ENCODE assay signal across 12 cellular contexts in genomic region chr3:131217296-131217741, GRCh38.
A peak's percentile ranks its signal among the peaks of the same experiment; 100 is the strongest.
DNase-seq lines count a peak whose midpoint lies in the region; ATAC-seq, FAIRE-seq and TF ChIP-seq lines count a peak whose summit lies in the region.
"Had no signal": no experiment of that assay in that cellular context is flagged by ENCODE, and none has a peak within 500 bp of the region (broad histone marks: within the 10 kb centered on the region; RNA-seq: fewer than 3 reads in every experiment).

No MANE protein-coding gene starts in this region.

- no peaks in the 10 kb centered on the region for H3K9me3 Mint-ChIP-seq in activated CD4-positive, alpha-beta T cell treated with anti-CD3 and anti-CD28 coated beads, Interleukin-2, amount 10 ng/mL, durations not matched to agents 7 days and 5 days
- H3K9me3 Mint-ChIP-seq: effector memory CD8-positive, alpha-beta T cell had no signal

- WGBS in A549 (ENCODE audit: missing lambda C conversion rate) = 12% methylated on average over 6 of the region's 6 CpGs

- no peaks in the 10 kb centered on the region for H3K27me3 ChIP-seq in HUES48 (ENCODE audit: control insufficient read depth, insufficient read depth, low read length)

- POLR2A ChIA-PET in A549 (lab: Yijun Ruan, JAX) = no interaction called here
- POLR2A ChIA-PET in activated CD4-positive, alpha-beta T cell treated with anti-CD3 and anti-CD28 coated beads, Interleukin-2, amount 10 ng/mL, durations not matched to agents 7 days and 5 days (lab: Charles Lee) = no interaction called here

- peaks cover 3% of the 10 kb centered on the region for H3K36me3 Mint-ChIP-seq in T-helper 17 cell (ENCODE audit: low read depth)
- H3K36me3 Mint-ChIP-seq in activated CD4-positive, alpha-beta T cell treated with anti-CD3 and anti-CD28 coated beads, Interleukin-2, amount 10 ng/mL, durations not matched to agents 7 days and 5 days (ENCODE audit: low read depth) = no peaks in the 10 kb centered on the region

- no peaks in the 10 kb centered on the region for H3K36me3 ChIP-seq in HUES48 (ENCODE audit: control insufficient read depth, insufficient read depth, low read length)

- H3K4me1 Mint-ChIP-seq in T-helper 17 cell = no peaks in the 10 kb centered on the region
- H3K4me1 Mint-ChIP-seq in activated CD4-positive, alpha-beta T cell treated with anti-CD3 and anti-CD28 coated beads, Interleukin-2, amount 10 ng/mL, durations not matched to agents 7 days and 5 days = no peaks in the 10 kb centered on the region
- H3K4me1 Mint-ChIP-seq: B cell had no signal

- no peak for FAIRE-seq in A549 (lab: Jason Lieb, UNC)

- peak overlapping the region; percentile 84 for H3K4me2 ChIP-seq in A549

- H3K27ac Mint-ChIP-seq in T-helper 17 cell = peak overlapping the region; percentile 62
- H3K27ac Mint-ChIP-seq in activated CD4-positive, alpha-beta T cell treated with anti-CD3 and anti-CD28 coated beads, Interleukin-2, amount 10 ng/mL, durations not matched to agents 7 days and 5 days = no peak overlapping the region
- H3K27ac Mint-ChIP-seq: B cell; effector memory CD8-positive, alpha-beta T cell had no signal

- DNase-seq in A549 (ENCODE audit: low read depth in 1 of 2, low spot score in 1 of 2) = peak; percentile 10 to 52
- DNase-seq in T-helper 17 cell = no peak
- peak; percentile 22 for DNase-seq in left cardiac atrium
- DNase-seq in NCI-H1436 treated with DMSO at 0.1 percent for 48 hours (lab: John Stamatoyannopoulos, UW) = no peak
- DNase-seq in germinal center (ENCODE audit: low spot score) = no peak
- no peak for DNase-seq in activated CD4-positive, alpha-beta T cell treated with anti-CD3 and anti-CD28 coated beads, Interleukin-2, amount 10 ng/mL, durations not matched to agents 7 days and 5 days
- no peak for DNase-seq in omental fat pad (ENCODE audit: low spot score)
- DNase-seq: activated effector memory CD4-positive, alpha-beta T cell treated with Interleukin-2 at 50 U/mL for 16 hours; effector memory CD8-positive, alpha-beta T cell had no signal

- H3K27ac ChIP-seq in A549 (peak overlapping the region; percentile 76 to 81; a peak in 5 of 6 replicates), HUES48 (ENCODE audit: low read depth, low read length) (peak overlapping the region; percentile 66)

- no peak for TF ChIP-seq EP300 in A549 (IDR thresholded peaks at IDR 0.05)

- H3K4me3 ChIP-seq in A549 = peak overlapping the region; percentile 30; the same call in 2 of the 3 replicates
- H3K4me3 ChIP-seq in HUES48 (ENCODE audit: low read depth, low read length) = no peak overlapping the region

- CTCF ChIA-PET in A549 (lab: Yijun Ruan, JAX) = no interaction called here
- CTCF ChIA-PET in activated CD4-positive, alpha-beta T cell treated with anti-CD3 and anti-CD28 coated beads, Interleukin-2, amount 10 ng/mL, durations not matched to agents 7 days and 5 days (lab: Charles Lee) = no interaction called here

- H3K4me1 ChIP-seq in A549 (peaks cover 24% of the 10 kb centered on the region), HUES48 (ENCODE audit: control insufficient read depth, insufficient read depth, low read length) (no peaks in the 10 kb centered on the region)

- no peak overlapping the region for H3K9ac ChIP-seq in HUES48 (ENCODE audit: low read depth, low read length)

- no peak for TF ChIP-seq CTCF in A549 (IDR thresholded peaks at IDR 0.05)
- TF ChIP-seq CTCF in omental fat pad (IDR thresholded peaks at IDR 0.05) = no peak

- H3K27me3 Mint-ChIP-seq in T-helper 17 cell = no peaks in the 10 kb centered on the region
- H3K27me3 Mint-ChIP-seq in activated CD4-positive, alpha-beta T cell treated with anti-CD3 and anti-CD28 coated beads, Interleukin-2, amount 10 ng/mL, durations not matched to agents 7 days and 5 days = no peaks in the 10 kb centered on the region

- ATAC-seq in A549 (peak; percentile 72 to 82), T-helper 17 cell (no peak), left cardiac atrium (peak in 1 of 2 donors; percentile 59), omental fat pad (ENCODE audit: low FRiP score) (no peak)
- ATAC-seq: activated CD4-positive, CD25-positive, alpha-beta regulatory T cell treated with anti-CD3 and anti-CD28 coated beads, Interleukin-2, amount 50 U/mL, for 24 hours; effector memory CD8-positive, alpha-beta T cell had no signal

- intact Hi-C loops in left cardiac atrium (cut with DNase I) = no loop called here

- H3K4me3 Mint-ChIP-seq in T-helper 17 cell = no peak overlapping the region
- H3K4me3 Mint-ChIP-seq in activated CD4-positive, alpha-beta T cell treated with anti-CD3 and anti-CD28 coated beads, Interleukin-2, amount 10 ng/mL, durations not matched to agents 7 days and 5 days = no peak overlapping the region
- H3K4me3 Mint-ChIP-seq: B cell; effector memory CD8-positive, alpha-beta T cell had no signal

- TF ChIP-seq POLR2A in A549 (IDR thresholded peaks at IDR 0.05; ENCODE audit: low read length) = no peak

- TF ChIP-seq RAD21 in A549 (conservative IDR thresholded peaks at IDR 0.05 in 1 of 2, IDR thresholded peaks at IDR 0.05 in 1 of 2) = no peak

- H3K9me3 ChIP-seq in A549 (no peaks in the 10 kb centered on the region), HUES48 (ENCODE audit: control insufficient read depth, insufficient read depth, low read length) (no peaks in the 10 kb centered on the region), T-helper 17 cell (ENCODE audit: control insufficient read depth, low read length, poor library complexity, severe bottlenecking) (no peaks in the 10 kb centered on the region)

TF ChIP-seq in A549, 52 proteins besides CTCF, POLR2A, EP300 and RAD21 (continues in another document):
- TF ChIP-seq REST (IDR thresholded peaks at IDR 0.05) (no peak), ZFP36 (IDR thresholded peaks at IDR 0.05; ENCODE audit: borderline replicate concordance, partially characterized antibody) (no peak), RARB (CRISPR knock-in tag; IDR thresholded peaks at IDR 0.05) (no peak), CHD4 (IDR thresholded peaks at IDR 0.05; ENCODE audit: borderline replicate concordance) (no peak), HDAC2 (IDR thresholded peaks at IDR 0.05) (no peak), KDM1A (IDR thresholded peaks at IDR 0.05; ENCODE audit: low read depth) (no peak), ELK1 (IDR thresholded peaks at IDR 0.05; ENCODE audit: low read depth, low read length) (no peak), MAX (IDR thresholded peaks at IDR 0.05) (no peak), CBX2 (IDR thresholded peaks at IDR 0.05; ENCODE audit: borderline replicate concordance, low read depth) (no peak), ZSCAN20 (CRISPR knock-in tag; IDR thresholded peaks at IDR 0.05) (no peak), EHF (CRISPR knock-in tag; IDR thresholded peaks at IDR 0.05) (no peak)
- TF ChIP-seq, protein P1, sequence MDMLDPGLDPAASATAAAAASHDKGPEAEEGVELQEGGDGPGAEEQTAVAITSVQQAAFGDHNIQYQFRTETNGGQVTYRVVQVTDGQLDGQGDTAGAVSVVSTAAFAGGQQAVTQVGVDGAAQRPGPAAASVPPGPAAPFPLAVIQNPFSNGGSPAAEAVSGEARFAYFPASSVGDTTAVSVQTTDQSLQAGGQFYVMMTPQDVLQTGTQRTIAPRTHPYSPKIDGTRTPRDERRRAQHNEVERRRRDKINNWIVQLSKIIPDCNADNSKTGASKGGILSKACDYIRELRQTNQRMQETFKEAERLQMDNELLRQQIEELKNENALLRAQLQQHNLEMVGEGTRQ (IDR thresholded peaks at IDR 0.05) = no peak

Comparison
In these comparisons a context has a peak if more than half of its experiments do, and no peak if none do; other contexts are left out.
1. ATAC-seq: peak in A549 (2 of 2); none in T-helper 17 cell (single experiment) and omental fat pad (single experiment).
2. DNase-seq: peak in A549 (2 of 2) and left cardiac atrium (single experiment); none in T-helper 17 cell (0 of 3), NCI-H1436 treated with DMSO at 0.1 percent for 48 hours (single experiment), germinal center (single experiment), activated CD4-positive, alpha-beta T cell treated with anti-CD3 and anti-CD28 coated beads, Interleukin-2, amount 10 ng/mL, durations not matched to agents 7 days and 5 days (single experiment) and omental fat pad (single experiment).